In the genomic region with DNA sequence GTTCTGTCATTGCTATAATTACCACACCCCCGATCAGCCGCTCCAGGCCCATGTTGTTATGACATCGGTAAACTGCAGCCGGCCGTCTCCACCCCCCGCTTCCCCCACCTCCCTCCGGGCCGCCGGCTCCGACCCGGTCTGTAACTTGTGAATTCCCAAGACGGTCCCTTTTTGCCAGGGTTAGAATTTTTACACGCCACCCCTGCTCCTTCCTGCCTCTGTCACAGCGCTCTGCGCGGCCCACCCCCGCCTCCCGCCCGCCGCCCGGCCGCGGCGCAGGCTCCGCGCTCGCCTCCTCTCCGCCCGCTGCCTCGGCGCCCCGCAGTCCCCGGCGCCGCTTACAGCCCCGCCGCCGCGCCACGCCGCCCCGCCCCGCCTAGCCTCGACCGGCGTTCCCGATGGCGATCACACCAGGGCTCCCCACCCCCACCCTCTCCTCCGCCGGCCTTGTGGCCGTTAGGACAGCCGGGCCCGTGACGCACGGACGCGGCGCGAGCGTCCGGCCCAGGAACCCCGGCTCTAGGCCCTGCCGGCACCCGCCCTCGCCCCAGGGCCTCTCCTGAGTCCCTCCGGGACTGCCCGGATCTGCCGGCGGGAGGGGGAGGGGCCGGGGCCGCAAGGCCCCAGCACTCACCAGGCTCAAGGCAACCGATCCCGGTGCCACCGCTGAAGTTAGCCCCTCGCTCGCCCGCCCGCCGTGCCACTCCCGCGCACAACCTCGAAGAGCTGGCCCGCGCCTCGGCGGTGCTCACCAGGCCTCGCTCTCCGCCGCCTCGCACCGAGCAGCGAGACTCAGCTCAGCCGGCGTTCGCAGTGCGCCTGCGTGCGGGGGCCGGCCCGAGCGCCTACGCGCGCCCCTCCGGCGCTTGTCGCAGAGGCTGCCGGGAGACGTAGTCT, we compare ENCODE assay signal across 1 cellular context.
TF ChIP-seq lines count a peak whose summit lies in the region.

KPNA1 (minus strand) TSS at position 817 of the 897 bp plus-strand sequence. CDS start 18,374 bp downstream, outside the sequence.

TF ChIP-seq in HepG2, 621 proteins besides CTCF, POLR2A, EP300 and RAD21 (continued from another document and continues in another):
- TF ChIP-seq, protein P1, sequence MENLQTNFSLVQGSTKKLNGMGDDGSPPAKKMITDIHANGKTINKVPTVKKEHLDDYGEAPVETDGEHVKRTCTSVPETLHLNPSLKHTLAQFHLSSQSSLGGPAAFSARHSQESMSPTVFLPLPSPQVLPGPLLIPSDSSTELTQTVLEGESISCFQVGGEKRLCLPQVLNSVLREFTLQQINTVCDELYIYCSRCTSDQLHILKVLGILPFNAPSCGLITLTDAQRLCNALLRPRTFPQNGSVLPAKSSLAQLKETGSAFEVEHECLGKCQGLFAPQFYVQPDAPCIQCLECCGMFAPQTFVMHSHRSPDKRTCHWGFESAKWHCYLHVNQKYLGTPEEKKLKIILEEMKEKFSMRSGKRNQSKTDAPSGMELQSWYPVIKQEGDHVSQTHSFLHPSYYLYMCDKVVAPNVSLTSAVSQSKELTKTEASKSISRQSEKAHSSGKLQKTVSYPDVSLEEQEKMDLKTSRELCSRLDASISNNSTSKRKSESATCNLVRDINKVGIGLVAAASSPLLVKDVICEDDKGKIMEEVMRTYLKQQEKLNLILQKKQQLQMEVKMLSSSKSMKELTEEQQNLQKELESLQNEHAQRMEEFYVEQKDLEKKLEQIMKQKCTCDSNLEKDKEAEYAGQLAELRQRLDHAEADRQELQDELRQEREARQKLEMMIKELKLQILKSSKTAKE (CRISPR knock-in tag; IDR thresholded peaks at IDR 0.05; ENCODE audit: borderline replicate concordance) = peak; percentile 57; the same call in 1 of the 2 replicates
- TF ChIP-seq MTA1 (CRISPR knock-in tag; IDR thresholded peaks at IDR 0.05; ENCODE audit: borderline replicate concordance) (peak; percentile 67; the same call in 1 of the 2 replicates), ZFP90 (CRISPR knock-in tag; IDR thresholded peaks at IDR 0.05; ENCODE audit: borderline replicate concordance) (peak; percentile 73; the same call in 1 of the 2 replicates), SNAPC5 (CRISPR knock-in tag; IDR thresholded peaks at IDR 0.05; ENCODE audit: borderline replicate concordance) (no peak), ZNF615 (CRISPR knock-in tag; IDR thresholded peaks at IDR 0.05; ENCODE audit: borderline replicate concordance) (no peak), STAT6 (CRISPR knock-in tag; IDR thresholded peaks at IDR 0.05; ENCODE audit: borderline replicate concordance) (no peak), SIN3A (IDR thresholded peaks at IDR 0.05; ENCODE audit: borderline replicate concordance, low read depth, low read length) (peak; percentile 80; the same call in 1 of the 2 replicates), PAWR (CRISPR knock-in tag; IDR thresholded peaks at IDR 0.05; ENCODE audit: borderline replicate concordance) (0 out of 2 replicates have a peak, but pooled peaks have one; percentile 19), HOXA3 (CRISPR knock-in tag; IDR thresholded peaks at IDR 0.05) (peak; percentile 75), ZNF775 (CRISPR knock-in tag; IDR thresholded peaks at IDR 0.05; ENCODE audit: borderline replicate concordance) (no peak), IRF2 (CRISPR knock-in tag; IDR thresholded peaks at IDR 0.05) (no peak; the same call in 1 of the 2 replicates), RBM39 (IDR thresholded peaks at IDR 0.05; ENCODE audit: low read depth, low read length, poor library complexity, severe bottlenecking) (peak; percentile 55), ZNF674 (CRISPR knock-in tag; IDR thresholded peaks at IDR 0.05; ENCODE audit: low read depth) (no peak), ZNF792 (CRISPR knock-in tag; IDR thresholded peaks at IDR 0.05) (peak; percentile 39; the same call in 1 of the 2 replicates), STAT5B (CRISPR knock-in tag; IDR thresholded peaks at IDR 0.05) (0 out of 2 replicates have a peak, but pooled peaks have one; percentile 8), IRF1 (CRISPR knock-in tag; IDR thresholded peaks at IDR 0.05; ENCODE audit: low read depth) (no peak), PRPF4 (IDR thresholded peaks at IDR 0.05; ENCODE audit: low read depth, low read length, poor library complexity, severe bottlenecking) (peak; percentile 83), ZNF614 (CRISPR knock-in tag; IDR thresholded peaks at IDR 0.05; ENCODE audit: borderline replicate concordance) (peak; percentile 77; the same call in 1 of the 2 replicates), GPN1 (CRISPR knock-in tag; IDR thresholded peaks at IDR 0.05; ENCODE audit: borderline replicate concordance) (no peak), HNF1A (IDR thresholded peaks at IDR 0.05; ENCODE audit: low read depth) (no peak), HNF1A (CRISPR knock-in tag; IDR thresholded peaks at IDR 0.05; ENCODE audit: borderline replicate concordance) (peak; percentile 45; the same call in 1 of the 2 replicates), ISL2 (CRISPR knock-in tag; IDR thresholded peaks at IDR 0.05) (peak; percentile 60; the same call in 1 of the 2 replicates), ISX (CRISPR knock-in tag; conservative IDR thresholded peaks at IDR 0.05) (0 out of 2 replicates have a peak, but pooled peaks have one; percentile 50), ZNF878 (CRISPR knock-in tag; IDR thresholded peaks at IDR 0.05) (peak; percentile 71; the same call in 1 of the 2 replicates), TEAD2 (CRISPR knock-in tag; IDR thresholded peaks at IDR 0.05) (peak; percentile 57; the same call in 1 of the 2 replicates), NR0B2 (CRISPR knock-in tag; IDR thresholded peaks at IDR 0.05) (no peak; the same call in 1 of the 2 replicates), ZBTB20 (CRISPR knock-in tag; IDR thresholded peaks at IDR 0.05; ENCODE audit: borderline replicate concordance, low read depth) (no peak), MATR3 (CRISPR knock-in tag; IDR thresholded peaks at IDR 0.05) (no peak), ETV6 (CRISPR knock-in tag; conservative IDR thresholded peaks at IDR 0.05) (peak; percentile 94), ZNF629 (CRISPR knock-in tag; conservative IDR thresholded peaks at IDR 0.05) (no peak), TFAP4 (IDR thresholded peaks at IDR 0.05; ENCODE audit: borderline replicate concordance, low read depth) (0 out of 2 replicates have a peak, but pooled peaks have one; percentile 35), HMGA1 (CRISPR knock-in tag; conservative IDR thresholded peaks at IDR 0.05) (no peak), ZC3H13 (CRISPR knock-in tag; IDR thresholded peaks at IDR 0.05) (0 out of 2 replicates have a peak, but pooled peaks have one; percentile 54), ZNF773 (CRISPR knock-in tag; IDR thresholded peaks at IDR 0.05; ENCODE audit: borderline replicate concordance) (peak; percentile 69; the same call in 1 of the 2 replicates), ZNF589 (CRISPR knock-in tag; conservative IDR thresholded peaks at IDR 0.05) (peak; percentile 88), HCFC1 (IDR thresholded peaks at IDR 0.05; ENCODE audit: low read depth, low read length) (peak; percentile 84), SRSF9 (IDR thresholded peaks at IDR 0.05; ENCODE audit: borderline replicate concordance, insufficient read depth, low read depth, low read length, poor library complexity, severe bottlenecking) (no peak), ZNF335 (CRISPR knock-in tag; IDR thresholded peaks at IDR 0.05) (no peak)
- TF ChIP-seq, protein P2, sequence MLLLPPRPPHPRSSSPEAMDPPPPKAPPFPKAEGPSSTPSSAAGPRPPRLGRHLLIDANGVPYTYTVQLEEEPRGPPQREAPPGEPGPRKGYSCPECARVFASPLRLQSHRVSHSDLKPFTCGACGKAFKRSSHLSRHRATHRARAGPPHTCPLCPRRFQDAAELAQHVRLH (CRISPR knock-in tag; IDR thresholded peaks at IDR 0.05; ENCODE audit: borderline replicate concordance, low read depth) = peak; percentile 59; the same call in 1 of the 2 replicates
- TF ChIP-seq, protein P3, sequence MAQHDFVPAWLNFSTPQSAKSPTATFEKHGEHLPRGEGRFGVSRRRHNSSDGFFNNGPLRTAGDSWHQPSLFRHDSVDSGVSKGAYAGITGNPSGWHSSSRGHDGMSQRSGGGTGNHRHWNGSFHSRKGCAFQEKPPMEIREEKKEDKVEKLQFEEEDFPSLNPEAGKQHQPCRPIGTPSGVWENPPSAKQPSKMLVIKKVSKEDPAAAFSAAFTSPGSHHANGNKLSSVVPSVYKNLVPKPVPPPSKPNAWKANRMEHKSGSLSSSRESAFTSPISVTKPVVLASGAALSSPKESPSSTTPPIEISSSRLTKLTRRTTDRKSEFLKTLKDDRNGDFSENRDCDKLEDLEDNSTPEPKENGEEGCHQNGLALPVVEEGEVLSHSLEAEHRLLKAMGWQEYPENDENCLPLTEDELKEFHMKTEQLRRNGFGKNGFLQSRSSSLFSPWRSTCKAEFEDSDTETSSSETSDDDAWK (CRISPR knock-in tag; IDR thresholded peaks at IDR 0.05) = no peak
- TF ChIP-seq, protein P4, sequence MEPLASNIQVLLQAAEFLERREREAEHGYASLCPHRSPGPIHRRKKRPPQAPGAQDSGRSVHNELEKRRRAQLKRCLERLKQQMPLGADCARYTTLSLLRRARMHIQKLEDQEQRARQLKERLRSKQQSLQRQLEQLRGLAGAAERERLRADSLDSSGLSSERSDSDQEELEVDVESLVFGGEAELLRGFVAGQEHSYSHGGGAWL (CRISPR knock-in tag; IDR thresholded peaks at IDR 0.05) = peak; percentile 77; the same call in 1 of the 2 replicates
- TF ChIP-seq, protein P5, sequence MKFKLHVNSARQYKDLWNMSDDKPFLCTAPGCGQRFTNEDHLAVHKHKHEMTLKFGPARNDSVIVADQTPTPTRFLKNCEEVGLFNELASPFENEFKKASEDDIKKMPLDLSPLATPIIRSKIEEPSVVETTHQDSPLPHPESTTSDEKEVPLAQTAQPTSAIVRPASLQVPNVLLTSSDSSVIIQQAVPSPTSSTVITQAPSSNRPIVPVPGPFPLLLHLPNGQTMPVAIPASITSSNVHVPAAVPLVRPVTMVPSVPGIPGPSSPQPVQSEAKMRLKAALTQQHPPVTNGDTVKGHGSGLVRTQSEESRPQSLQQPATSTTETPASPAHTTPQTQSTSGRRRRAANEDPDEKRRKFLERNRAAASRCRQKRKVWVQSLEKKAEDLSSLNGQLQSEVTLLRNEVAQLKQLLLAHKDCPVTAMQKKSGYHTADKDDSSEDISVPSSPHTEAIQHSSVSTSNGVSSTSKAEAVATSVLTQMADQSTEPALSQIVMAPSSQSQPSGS (CRISPR knock-in tag; IDR thresholded peaks at IDR 0.05) = no peak
